ENCODE assay signal across 1 cellular context in the genomic region with DNA sequence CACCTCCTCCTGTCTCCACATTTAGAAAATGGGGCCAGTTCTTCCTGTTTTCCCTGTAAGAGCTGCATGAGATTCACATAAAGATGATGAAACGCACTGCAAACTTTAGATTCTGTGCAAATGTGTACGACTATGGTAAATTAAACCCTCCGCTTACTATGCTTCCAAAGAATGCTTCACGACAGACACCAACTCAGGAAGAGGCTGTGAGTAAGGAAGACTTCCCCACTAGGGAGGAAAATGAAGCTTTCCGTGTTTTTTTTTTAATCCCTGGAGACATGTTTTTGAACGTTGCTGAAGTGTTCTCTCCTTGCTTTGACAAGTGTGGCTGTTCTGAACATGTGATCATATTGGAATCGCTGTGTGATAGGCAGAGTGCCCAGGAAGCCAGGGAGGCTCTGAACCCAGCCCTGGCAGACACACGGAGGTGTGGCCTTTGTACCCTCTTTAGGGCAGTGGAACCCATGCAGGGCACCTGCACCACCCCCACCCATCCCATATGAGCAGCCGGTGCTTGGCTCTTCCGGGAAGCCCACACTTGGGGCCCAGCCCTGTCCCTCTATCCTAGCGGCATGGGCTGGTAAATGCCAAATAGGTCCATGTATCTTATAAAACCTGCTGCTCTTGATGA.
TF ChIP-seq lines count a peak whose summit lies in the region.

No MANE protein-coding gene starts in this region.

TF ChIP-seq in GM12878, 131 proteins besides CTCF, POLR2A, EP300 and RAD21 (continued from another document):
- TF ChIP-seq, protein P1, sequence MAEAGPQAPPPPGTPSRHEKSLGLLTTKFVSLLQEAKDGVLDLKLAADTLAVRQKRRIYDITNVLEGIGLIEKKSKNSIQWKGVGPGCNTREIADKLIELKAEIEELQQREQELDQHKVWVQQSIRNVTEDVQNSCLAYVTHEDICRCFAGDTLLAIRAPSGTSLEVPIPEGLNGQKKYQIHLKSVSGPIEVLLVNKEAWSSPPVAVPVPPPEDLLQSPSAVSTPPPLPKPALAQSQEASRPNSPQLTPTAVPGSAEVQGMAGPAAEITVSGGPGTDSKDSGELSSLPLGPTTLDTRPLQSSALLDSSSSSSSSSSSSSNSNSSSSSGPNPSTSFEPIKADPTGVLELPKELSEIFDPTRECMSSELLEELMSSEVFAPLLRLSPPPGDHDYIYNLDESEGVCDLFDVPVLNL (IDR thresholded peaks at IDR 0.05; ENCODE audit: low read depth, low read length), result no peak
- no peak for TF ChIP-seq PML (IDR thresholded peaks at IDR 0.05; ENCODE audit: low read length)
- peak in 1 of 2 experiments; percentile 34; a peak in 1 of 4 replicates for TF ChIP-seq SRF (IDR thresholded peaks at IDR 0.05; ENCODE audit: low read depth in 2 of 2, low read length in 2 of 2)
